1 cellular context compared by ENCODE assay signal in genomic region chr6:158770533-158770932, GRCh38.
TF ChIP-seq lines count a peak whose summit lies in the region.

No MANE protein-coding gene starts in this region.

TF ChIP-seq in SK-N-SH, 30 proteins besides CTCF, POLR2A, EP300 and RAD21:
- no peak for TF ChIP-seq RCOR1 (IDR thresholded peaks at IDR 0.05; ENCODE audit: low read length)
